Comparison of ENCODE assay signal across 24 cellular contexts in genomic region chr4:167721574-167721973, GRCh38.
A peak's percentile ranks its signal among the peaks of the same experiment; 100 is the strongest.
DNase-seq lines count a peak whose midpoint lies in the region; ATAC-seq and TF ChIP-seq lines count a peak whose summit lies in the region.
"Had no signal": no experiment of that assay in that cellular context is flagged by ENCODE, and none has a peak within 500 bp of the region (broad histone marks: within the 10 kb centered on the region; RNA-seq: fewer than 3 reads in every experiment).

No MANE protein-coding gene starts in this region.

- no peaks in the 10 kb centered on the region for H3K36me3 Mint-ChIP-seq in nephron (ENCODE audit: low read depth)
- H3K36me3 Mint-ChIP-seq: CD8-positive, alpha-beta memory T cell had no signal

- intact Hi-C loops in PC-3 (cut with micrococcal nuclease) (loop anchor here (5.0 kb wide), 1 partner anchor 181 kb away; no protein-coding TSS in a partner anchor), psoas muscle (cut with DNase I) (no loop called here)

- H3K27me3 Mint-ChIP-seq in nephron (ENCODE audit: low read depth): no peaks in the 10 kb centered on the region
- H3K27me3 Mint-ChIP-seq: CD8-positive, alpha-beta memory T cell had no signal

- H3K4me2 ChIP-seq in PC-3 (ENCODE audit: low read length): peak overlapping the region; percentile 58

- H3K4me3 ChIP-seq in ACC112 (ENCODE audit: low read depth, low read length) (no peak overlapping the region), PC-3 (ENCODE audit: low read length) (no peak overlapping the region), choroid plexus epithelial cell (ENCODE audit: low read depth, low read length) (no peak overlapping the region), psoas muscle (no peak overlapping the region)
- H3K4me3 ChIP-seq: K562, SJCRH30 had no signal

- peak overlapping the region; percentile 39 for H2AFZ ChIP-seq in ACC112 (ENCODE audit: low read length, unreplicated experiment)
- peak overlapping the region; percentile 62 for H2AFZ ChIP-seq in PC-3 (ENCODE audit: low read length)

- H3K9me3 ChIP-seq in PC-3 (ENCODE audit: low read length): no peaks in the 10 kb centered on the region
- H3K9me3 ChIP-seq in psoas muscle: no peaks in the 10 kb centered on the region
- H3K9me3 ChIP-seq: SJCRH30 had no signal

- POLR2A ChIA-PET in PC-3 (lab: Charles Lee; ENCODE audit: unreplicated experiment): no interaction called here

- H3K79me2 ChIP-seq in ACC112 (ENCODE audit: control insufficient read depth, insufficient read depth, low read length, unreplicated experiment) (no peaks in the 10 kb centered on the region), PC-3 (ENCODE audit: low read length) (no peaks in the 10 kb centered on the region)

- H3F3A ChIP-seq in PC-3 (ENCODE audit: low read length, unreplicated experiment): no peaks in the 10 kb centered on the region

- peaks cover 32% of the 10 kb centered on the region for H3K4me1 Mint-ChIP-seq in nephron
- H3K4me1 Mint-ChIP-seq: CD8-positive, alpha-beta memory T cell had no signal

- no peaks in the 10 kb centered on the region for H3K9me2 ChIP-seq in PC-3 (replicated peaks; ENCODE audit: low read length)

- H3K4me1 ChIP-seq in ACC112 (ENCODE audit: control insufficient read depth, insufficient read depth, low read length, unreplicated experiment): peaks cover 11% of the 10 kb centered on the region
- peaks cover 17% of the 10 kb centered on the region for H3K4me1 ChIP-seq in PC-3 (ENCODE audit: insufficient read depth, low read length)
- no peaks in the 10 kb centered on the region for H3K4me1 ChIP-seq in psoas muscle

- DNase-seq in PC-3 (peak; percentile 64), choroid plexus epithelial cell (ENCODE audit: low read depth) (peak; percentile 25), psoas muscle (no peak), activated T-cell treated with anti-CD3 and anti-CD28 coated beads for 4 hours (no peak), SIG-M5 (lab: John Stamatoyannopoulos, UW) (no peak)
- DNase-seq: 8988T; Calu3; CD8-positive, alpha-beta memory T cell; GF-D8; MM.1S; NCI-H1048; NCI-H1417 treated with DMSO at 0.1 percent for 48 hours; NCI-H187 treated with DMSO at 0.1 percent for 48 hours; NCI-H2107; NCI-H446 treated with DMSO at 0.1 percent for 48 hours; NCI-H69; SJCRH30 had no signal

- WGBS in psoas muscle, 3 donors: 42 to 58% (median 45%) methylated on average over 3 of the region's 3 CpGs

- H3K36me3 ChIP-seq in ACC112 (ENCODE audit: insufficient read depth, low read length) (no peaks in the 10 kb centered on the region), PC-3 (ENCODE audit: low read depth, low read length) (no peaks in the 10 kb centered on the region), psoas muscle (ENCODE audit: insufficient read depth in 1 of 2, low read depth in 1 of 2) (no peaks in the 10 kb centered on the region)
- H3K36me3 ChIP-seq: SJCRH30 had no signal

- peak overlapping the region in 2 of 3 experiments; percentile 10 to 76 for H3K27ac Mint-ChIP-seq in nephron
- H3K27ac Mint-ChIP-seq: CD8-positive, alpha-beta memory T cell had no signal

- no peak overlapping the region for H3K9ac ChIP-seq in PC-3 (ENCODE audit: low read length)

- H3K27ac ChIP-seq in ACC112 (ENCODE audit: low read depth, low read length): no peak overlapping the region
- peak overlapping the region; percentile 49 for H3K27ac ChIP-seq in PC-3 (ENCODE audit: low read length)
- H3K27ac ChIP-seq in psoas muscle: no peak overlapping the region
- H3K27ac ChIP-seq: C4-2B, SJCRH30 had no signal

- H3K27me3 ChIP-seq in ACC112 (ENCODE audit: insufficient read depth, low read length) (no peaks in the 10 kb centered on the region), PC-3 (ENCODE audit: low read length) (no peaks in the 10 kb centered on the region), psoas muscle (ENCODE audit: insufficient read depth in 3 of 3, low read length in 2 of 3) (no peaks in the 10 kb centered on the region)
- H3K27me3 ChIP-seq: SJCRH30 had no signal

- no peaks in the 10 kb centered on the region for H4K20me1 ChIP-seq in PC-3 (ENCODE audit: low read length)

- CTCF ChIA-PET in PC-3 (lab: Charles Lee): no interaction called here

- H3K4me3 Mint-ChIP-seq in nephron: no peak overlapping the region
- H3K4me3 Mint-ChIP-seq: CD8-positive, alpha-beta memory T cell had no signal

- H3K9me3 Mint-ChIP-seq in nephron: no peaks in the 10 kb centered on the region

- BruUV-seq in PC-3 (replicated peaks; lab: Mats Ljungman, UMichigan): no TSS peak

- no peak for TF ChIP-seq CTCF in PC-3 (conservative IDR thresholded peaks at IDR 0.05; ENCODE audit: low read depth, low read length)
- no peak for TF ChIP-seq CTCF in choroid plexus epithelial cell (conservative IDR thresholded peaks at IDR 0.05; ENCODE audit: low read depth, low read length)
- TF ChIP-seq CTCF in nephron (IDR thresholded peaks at IDR 0.05; ENCODE audit: unreplicated experiment in 3 of 3): no peak
- no peak for TF ChIP-seq CTCF in psoas muscle (IDR thresholded peaks at IDR 0.05)

- ATAC-seq in PC-3 (peak; percentile 95), psoas muscle (no peak), GM18861 (IDR thresholded peaks at IDR 0.05; ENCODE audit: unreplicated experiment) (no peak)
- ATAC-seq: HepG2, K562, Panc1 had no signal

Comparison
In these comparisons a context has a peak if more than half of its experiments do, and no peak if none do; other contexts are left out.
1. DNase-seq: peak in PC-3 (single experiment) and choroid plexus epithelial cell (single experiment); none in psoas muscle (0 of 2), activated T-cell treated with anti-CD3 and anti-CD28 coated beads for 4 hours (single experiment) and SIG-M5 (single experiment).